In the genomic region with DNA sequence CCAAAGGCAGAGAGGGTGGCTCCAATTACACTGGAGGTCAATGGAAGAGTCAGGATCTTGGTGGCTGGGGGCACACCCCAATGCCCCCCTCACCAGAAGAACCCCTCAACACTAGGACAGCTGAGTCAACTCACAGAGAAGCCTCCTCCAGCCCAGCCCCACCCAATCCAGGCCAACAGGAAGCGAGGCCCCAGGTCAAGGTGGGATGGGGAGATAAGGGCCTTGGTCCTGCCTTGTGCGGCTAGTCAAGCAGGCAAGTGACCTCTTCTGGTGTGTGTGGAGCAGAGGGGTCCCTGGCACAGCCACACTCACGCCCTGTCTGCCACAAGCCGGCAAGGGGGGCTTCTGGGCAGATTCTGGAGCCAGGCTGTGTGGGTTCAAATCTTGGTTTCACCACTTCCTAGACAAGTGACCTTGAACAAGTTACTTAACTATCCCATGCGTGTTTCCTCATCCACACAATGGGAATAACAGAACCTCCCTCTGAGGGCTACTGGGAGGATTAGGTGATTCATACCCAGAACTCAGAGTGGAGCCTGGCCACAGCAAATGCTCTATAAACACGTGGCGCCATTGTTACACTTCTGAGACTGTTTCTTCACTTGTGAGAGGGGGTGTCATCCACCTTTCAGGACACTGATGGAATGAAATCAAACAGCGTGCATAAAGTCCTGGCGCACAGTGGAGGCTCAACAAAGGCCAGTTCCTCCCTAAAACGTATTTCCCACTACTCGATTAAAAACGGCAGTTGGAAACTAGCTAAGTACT, we compare ENCODE assay signal across 1 cellular context.
TF ChIP-seq lines count a peak whose summit lies in the region.

No MANE protein-coding gene starts in this region.

TF ChIP-seq in K562, 482 proteins besides CTCF, POLR2A, EP300 and RAD21 (continued from another document and continues in another):
- TF ChIP-seq TCFL5 (CRISPR knock-in tag; conservative IDR thresholded peaks at IDR 0.05), result no peak
- peak; percentile 56 for TF ChIP-seq CXXC5 (CRISPR knock-in tag; IDR thresholded peaks at IDR 0.05)
- no peak for TF ChIP-seq POLR2H (tag; IDR thresholded peaks at IDR 0.05; ENCODE audit: low read depth)
- peak; percentile 87 for TF ChIP-seq HMGN3 (IDR thresholded peaks at IDR 0.05; ENCODE audit: borderline replicate concordance, extremely low read depth, insufficient read length, low read depth, low read length)
- TF ChIP-seq, protein P1, sequence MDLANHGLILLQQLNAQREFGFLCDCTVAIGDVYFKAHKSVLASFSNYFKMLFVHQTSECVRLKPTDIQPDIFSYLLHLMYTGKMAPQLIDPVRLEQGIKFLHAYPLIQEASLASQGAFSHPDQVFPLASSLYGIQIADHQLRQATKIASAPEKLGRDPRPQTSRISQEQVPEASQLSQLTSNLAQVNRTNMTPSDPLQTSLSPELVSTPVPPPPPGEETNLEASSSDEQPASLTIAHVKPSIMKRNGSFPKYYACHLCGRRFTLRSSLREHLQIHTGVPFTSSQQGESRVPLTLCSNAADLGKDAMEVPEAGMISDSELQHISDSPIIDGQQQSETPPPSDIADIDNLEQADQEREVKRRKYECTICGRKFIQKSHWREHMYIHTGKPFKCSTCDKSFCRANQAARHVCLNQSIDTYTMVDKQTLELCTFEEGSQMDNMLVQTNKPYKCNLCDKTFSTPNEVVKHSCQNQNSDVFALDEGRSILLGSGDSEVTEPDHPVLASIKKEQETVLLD (IDR thresholded peaks at IDR 0.05), result peak; percentile 50; the same call in 1 of the 2 replicates
- TF ChIP-seq, protein P2, sequence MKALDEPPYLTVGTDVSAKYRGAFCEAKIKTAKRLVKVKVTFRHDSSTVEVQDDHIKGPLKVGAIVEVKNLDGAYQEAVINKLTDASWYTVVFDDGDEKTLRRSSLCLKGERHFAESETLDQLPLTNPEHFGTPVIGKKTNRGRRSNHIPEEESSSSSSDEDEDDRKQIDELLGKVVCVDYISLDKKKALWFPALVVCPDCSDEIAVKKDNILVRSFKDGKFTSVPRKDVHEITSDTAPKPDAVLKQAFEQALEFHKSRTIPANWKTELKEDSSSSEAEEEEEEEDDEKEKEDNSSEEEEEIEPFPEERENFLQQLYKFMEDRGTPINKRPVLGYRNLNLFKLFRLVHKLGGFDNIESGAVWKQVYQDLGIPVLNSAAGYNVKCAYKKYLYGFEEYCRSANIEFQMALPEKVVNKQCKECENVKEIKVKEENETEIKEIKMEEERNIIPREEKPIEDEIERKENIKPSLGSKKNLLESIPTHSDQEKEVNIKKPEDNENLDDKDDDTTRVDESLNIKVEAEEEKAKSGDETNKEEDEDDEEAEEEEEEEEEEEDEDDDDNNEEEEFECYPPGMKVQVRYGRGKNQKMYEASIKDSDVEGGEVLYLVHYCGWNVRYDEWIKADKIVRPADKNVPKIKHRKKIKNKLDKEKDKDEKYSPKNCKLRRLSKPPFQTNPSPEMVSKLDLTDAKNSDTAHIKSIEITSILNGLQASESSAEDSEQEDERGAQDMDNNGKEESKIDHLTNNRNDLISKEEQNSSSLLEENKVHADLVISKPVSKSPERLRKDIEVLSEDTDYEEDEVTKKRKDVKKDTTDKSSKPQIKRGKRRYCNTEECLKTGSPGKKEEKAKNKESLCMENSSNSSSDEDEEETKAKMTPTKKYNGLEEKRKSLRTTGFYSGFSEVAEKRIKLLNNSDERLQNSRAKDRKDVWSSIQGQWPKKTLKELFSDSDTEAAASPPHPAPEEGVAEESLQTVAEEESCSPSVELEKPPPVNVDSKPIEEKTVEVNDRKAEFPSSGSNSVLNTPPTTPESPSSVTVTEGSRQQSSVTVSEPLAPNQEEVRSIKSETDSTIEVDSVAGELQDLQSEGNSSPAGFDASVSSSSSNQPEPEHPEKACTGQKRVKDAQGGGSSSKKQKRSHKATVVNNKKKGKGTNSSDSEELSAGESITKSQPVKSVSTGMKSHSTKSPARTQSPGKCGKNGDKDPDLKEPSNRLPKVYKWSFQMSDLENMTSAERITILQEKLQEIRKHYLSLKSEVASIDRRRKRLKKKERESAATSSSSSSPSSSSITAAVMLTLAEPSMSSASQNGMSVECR (CRISPR knock-in tag; IDR thresholded peaks at IDR 0.05), result 0 out of 2 replicates have a peak, but pooled peaks have one; percentile 31
- TF ChIP-seq, protein P3, sequence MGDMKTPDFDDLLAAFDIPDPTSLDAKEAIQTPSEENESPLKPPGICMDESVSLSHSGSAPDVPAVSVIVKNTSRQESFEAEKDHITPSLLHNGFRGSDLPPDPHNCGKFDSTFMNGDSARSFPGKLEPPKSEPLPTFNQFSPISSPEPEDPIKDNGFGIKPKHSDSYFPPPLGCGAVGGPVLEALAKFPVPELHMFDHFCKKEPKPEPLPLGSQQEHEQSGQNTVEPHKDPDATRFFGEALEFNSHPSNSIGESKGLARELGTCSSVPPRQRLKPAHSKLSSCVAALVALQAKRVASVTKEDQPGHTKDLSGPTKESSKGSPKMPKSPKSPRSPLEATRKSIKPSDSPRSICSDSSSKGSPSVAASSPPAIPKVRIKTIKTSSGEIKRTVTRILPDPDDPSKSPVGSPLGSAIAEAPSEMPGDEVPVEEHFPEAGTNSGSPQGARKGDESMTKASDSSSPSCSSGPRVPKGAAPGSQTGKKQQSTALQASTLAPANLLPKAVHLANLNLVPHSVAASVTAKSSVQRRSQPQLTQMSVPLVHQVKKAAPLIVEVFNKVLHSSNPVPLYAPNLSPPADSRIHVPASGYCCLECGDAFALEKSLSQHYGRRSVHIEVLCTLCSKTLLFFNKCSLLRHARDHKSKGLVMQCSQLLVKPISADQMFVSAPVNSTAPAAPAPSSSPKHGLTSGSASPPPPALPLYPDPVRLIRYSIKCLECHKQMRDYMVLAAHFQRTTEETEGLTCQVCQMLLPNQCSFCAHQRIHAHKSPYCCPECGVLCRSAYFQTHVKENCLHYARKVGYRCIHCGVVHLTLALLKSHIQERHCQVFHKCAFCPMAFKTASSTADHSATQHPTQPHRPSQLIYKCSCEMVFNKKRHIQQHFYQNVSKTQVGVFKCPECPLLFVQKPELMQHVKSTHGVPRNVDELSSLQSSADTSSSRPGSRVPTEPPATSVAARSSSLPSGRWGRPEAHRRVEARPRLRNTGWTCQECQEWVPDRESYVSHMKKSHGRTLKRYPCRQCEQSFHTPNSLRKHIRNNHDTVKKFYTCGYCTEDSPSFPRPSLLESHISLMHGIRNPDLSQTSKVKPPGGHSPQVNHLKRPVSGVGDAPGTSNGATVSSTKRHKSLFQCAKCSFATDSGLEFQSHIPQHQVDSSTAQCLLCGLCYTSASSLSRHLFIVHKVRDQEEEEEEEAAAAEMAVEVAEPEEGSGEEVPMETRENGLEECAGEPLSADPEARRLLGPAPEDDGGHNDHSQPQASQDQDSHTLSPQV (IDR thresholded peaks at IDR 0.05), result peak; percentile 80
- TF ChIP-seq MTA3 (IDR thresholded peaks at IDR 0.05; ENCODE audit: borderline replicate concordance), result peak; percentile 80
- TF ChIP-seq PHB2 (IDR thresholded peaks at IDR 0.05; ENCODE audit: low read depth), result peak; percentile 75
- TF ChIP-seq TSC22D4 (tag; IDR thresholded peaks at IDR 0.05), result no peak
- TF ChIP-seq, protein P4, sequence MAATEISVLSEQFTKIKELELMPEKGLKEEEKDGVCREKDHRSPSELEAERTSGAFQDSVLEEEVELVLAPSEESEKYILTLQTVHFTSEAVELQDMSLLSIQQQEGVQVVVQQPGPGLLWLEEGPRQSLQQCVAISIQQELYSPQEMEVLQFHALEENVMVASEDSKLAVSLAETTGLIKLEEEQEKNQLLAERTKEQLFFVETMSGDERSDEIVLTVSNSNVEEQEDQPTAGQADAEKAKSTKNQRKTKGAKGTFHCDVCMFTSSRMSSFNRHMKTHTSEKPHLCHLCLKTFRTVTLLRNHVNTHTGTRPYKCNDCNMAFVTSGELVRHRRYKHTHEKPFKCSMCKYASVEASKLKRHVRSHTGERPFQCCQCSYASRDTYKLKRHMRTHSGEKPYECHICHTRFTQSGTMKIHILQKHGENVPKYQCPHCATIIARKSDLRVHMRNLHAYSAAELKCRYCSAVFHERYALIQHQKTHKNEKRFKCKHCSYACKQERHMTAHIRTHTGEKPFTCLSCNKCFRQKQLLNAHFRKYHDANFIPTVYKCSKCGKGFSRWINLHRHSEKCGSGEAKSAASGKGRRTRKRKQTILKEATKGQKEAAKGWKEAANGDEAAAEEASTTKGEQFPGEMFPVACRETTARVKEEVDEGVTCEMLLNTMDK (IDR thresholded peaks at IDR 0.05; ENCODE audit: borderline replicate concordance, insufficient read depth, low read depth, low read length, poor library complexity, severe bottlenecking), result peak; percentile 69
- no peak for TF ChIP-seq MAFK (IDR thresholded peaks at IDR 0.05; ENCODE audit: low read length)
- TF ChIP-seq ETV6 (IDR thresholded peaks at IDR 0.05; ENCODE audit: borderline replicate concordance in 1 of 2, low read depth in 2 of 2, low read length in 1 of 2), result no peak
- TF ChIP-seq ETV6 (CRISPR knock-in tag; IDR thresholded peaks at IDR 0.05; ENCODE audit: borderline replicate concordance), result no peak
- TF ChIP-seq, protein P5, sequence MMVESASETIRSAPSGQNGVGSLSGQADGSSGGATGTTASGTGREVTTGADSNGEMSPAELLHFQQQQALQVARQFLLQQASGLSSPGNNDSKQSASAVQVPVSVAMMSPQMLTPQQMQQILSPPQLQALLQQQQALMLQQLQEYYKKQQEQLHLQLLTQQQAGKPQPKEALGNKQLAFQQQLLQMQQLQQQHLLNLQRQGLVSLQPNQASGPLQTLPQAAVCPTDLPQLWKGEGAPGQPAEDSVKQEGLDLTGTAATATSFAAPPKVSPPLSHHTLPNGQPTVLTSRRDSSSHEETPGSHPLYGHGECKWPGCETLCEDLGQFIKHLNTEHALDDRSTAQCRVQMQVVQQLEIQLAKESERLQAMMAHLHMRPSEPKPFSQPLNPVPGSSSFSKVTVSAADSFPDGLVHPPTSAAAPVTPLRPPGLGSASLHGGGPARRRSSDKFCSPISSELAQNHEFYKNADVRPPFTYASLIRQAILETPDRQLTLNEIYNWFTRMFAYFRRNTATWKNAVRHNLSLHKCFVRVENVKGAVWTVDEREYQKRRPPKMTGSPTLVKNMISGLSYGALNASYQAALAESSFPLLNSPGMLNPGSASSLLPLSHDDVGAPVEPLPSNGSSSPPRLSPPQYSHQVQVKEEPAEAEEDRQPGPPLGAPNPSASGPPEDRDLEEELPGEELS (CRISPR knock-in tag; IDR thresholded peaks at IDR 0.05; ENCODE audit: borderline replicate concordance), result no peak
- no peak for TF ChIP-seq RBM39 (optimal IDR thresholded peaks at IDR 0.05; ENCODE audit: low read depth, low read length)
- peak; percentile 90 for TF ChIP-seq ZEB2 (IDR thresholded peaks at IDR 0.05)
- peak; percentile 93 for TF ChIP-seq ESRRA (IDR thresholded peaks at IDR 0.05; ENCODE audit: borderline replicate concordance, low read depth)
- no peak for TF ChIP-seq NBN (IDR thresholded peaks at IDR 0.05; ENCODE audit: low read depth)
- peak; percentile 82 for TF ChIP-seq NEUROD1 (IDR thresholded peaks at IDR 0.05; ENCODE audit: borderline replicate concordance, low read depth, low read length, partially characterized antibody)
- peak in 1 of 2 experiments; percentile 55; a peak in 1 of 4 replicates for TF ChIP-seq RCOR1 (IDR thresholded peaks at IDR 0.05; ENCODE audit: borderline replicate concordance in 1 of 2, low read depth in 2 of 2, low read length in 2 of 2)
- peak; percentile 66; the same call in 1 of the 2 replicates for TF ChIP-seq MYNN (IDR thresholded peaks at IDR 0.05)
- no peak for TF ChIP-seq MYNN (CRISPR knock-in tag; IDR thresholded peaks at IDR 0.05)
- TF ChIP-seq MTA2 (IDR thresholded peaks at IDR 0.05; ENCODE audit: low read depth), result peak; percentile 89
- TF ChIP-seq ERF (CRISPR knock-in tag; IDR thresholded peaks at IDR 0.05), result no peak
- TF ChIP-seq FOXJ3 (CRISPR knock-in tag; IDR thresholded peaks at IDR 0.05), result no peak
- TF ChIP-seq NCOR1 (IDR thresholded peaks at IDR 0.05), result peak; percentile 88
- TF ChIP-seq CBFA2T2 (conservative IDR thresholded peaks at IDR 0.05), result peak; percentile 85
- TF ChIP-seq TOE1 (IDR thresholded peaks at IDR 0.05; ENCODE audit: borderline replicate concordance), result peak; percentile 19; the same call in 1 of the 2 replicates
- TF ChIP-seq TOE1 (CRISPR knock-in tag; IDR thresholded peaks at IDR 0.05; ENCODE audit: borderline replicate concordance, low read depth), result no peak
- TF ChIP-seq ZKSCAN1 (IDR thresholded peaks at IDR 0.05; ENCODE audit: low read depth, low read length), result peak; percentile 39; the same call in 1 of the 2 replicates
- peak; percentile 23; the same call in 1 of the 2 replicates for TF ChIP-seq RB1 (IDR thresholded peaks at IDR 0.05; ENCODE audit: low read depth)
- TF ChIP-seq ZKSCAN8 (CRISPR knock-in tag; IDR thresholded peaks at IDR 0.05), result no peak
- TF ChIP-seq TRIM24 (IDR thresholded peaks at IDR 0.05), result peak; percentile 20 to 62; a peak in 1 of 4 replicates
- TF ChIP-seq, protein P6, sequence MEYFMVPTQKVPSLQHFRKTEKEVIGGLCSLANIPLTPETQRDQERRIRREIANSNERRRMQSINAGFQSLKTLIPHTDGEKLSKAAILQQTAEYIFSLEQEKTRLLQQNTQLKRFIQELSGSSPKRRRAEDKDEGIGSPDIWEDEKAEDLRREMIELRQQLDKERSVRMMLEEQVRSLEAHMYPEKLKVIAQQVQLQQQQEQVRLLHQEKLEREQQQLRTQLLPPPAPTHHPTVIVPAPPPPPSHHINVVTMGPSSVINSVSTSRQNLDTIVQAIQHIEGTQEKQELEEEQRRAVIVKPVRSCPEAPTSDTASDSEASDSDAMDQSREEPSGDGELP (CRISPR knock-in tag; IDR thresholded peaks at IDR 0.05; ENCODE audit: borderline replicate concordance), result peak; percentile 90; the same call in 1 of the 2 replicates
- TF ChIP-seq NR3C1 (CRISPR knock-in tag; IDR thresholded peaks at IDR 0.05), result no peak
- peak; percentile 28; the same call in 1 of the 2 replicates for TF ChIP-seq MBD2 (IDR thresholded peaks at IDR 0.05; ENCODE audit: borderline replicate concordance, low read depth)
- TF ChIP-seq SRSF9 (IDR thresholded peaks at IDR 0.05; ENCODE audit: borderline replicate concordance, low read depth, low read length), result no peak
- TF ChIP-seq JUND (IDR thresholded peaks at IDR 0.05; ENCODE audit: borderline replicate concordance, low read depth, low read length), result peak; percentile 73; the same call in 1 of the 2 replicates
- TF ChIP-seq JUND (tag; IDR thresholded peaks at IDR 0.05; ENCODE audit: borderline replicate concordance, low read depth, low read length), result peak; percentile 61; the same call in 2 of the 3 replicates
- TF ChIP-seq, protein P7, sequence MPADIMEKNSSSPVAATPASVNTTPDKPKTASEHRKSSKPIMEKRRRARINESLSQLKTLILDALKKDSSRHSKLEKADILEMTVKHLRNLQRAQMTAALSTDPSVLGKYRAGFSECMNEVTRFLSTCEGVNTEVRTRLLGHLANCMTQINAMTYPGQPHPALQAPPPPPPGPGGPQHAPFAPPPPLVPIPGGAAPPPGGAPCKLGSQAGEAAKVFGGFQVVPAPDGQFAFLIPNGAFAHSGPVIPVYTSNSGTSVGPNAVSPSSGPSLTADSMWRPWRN (IDR thresholded peaks at IDR 0.05; ENCODE audit: low read depth), result peak; percentile 30; the same call in 1 of the 2 replicates
- TF ChIP-seq L3MBTL2 (IDR thresholded peaks at IDR 0.05), result 0 out of 2 replicates have a peak, but pooled peaks have one; percentile 29
- TF ChIP-seq NELFE (IDR thresholded peaks at IDR 0.05; ENCODE audit: insufficient read depth, insufficient read length), result no peak
- TF ChIP-seq NCOA1 (IDR thresholded peaks at IDR 0.05; ENCODE audit: low read depth), result peak; percentile 67; the same call in 1 of the 2 replicates
